8 cellular contexts compared by ENCODE assay signal in the genomic region with DNA sequence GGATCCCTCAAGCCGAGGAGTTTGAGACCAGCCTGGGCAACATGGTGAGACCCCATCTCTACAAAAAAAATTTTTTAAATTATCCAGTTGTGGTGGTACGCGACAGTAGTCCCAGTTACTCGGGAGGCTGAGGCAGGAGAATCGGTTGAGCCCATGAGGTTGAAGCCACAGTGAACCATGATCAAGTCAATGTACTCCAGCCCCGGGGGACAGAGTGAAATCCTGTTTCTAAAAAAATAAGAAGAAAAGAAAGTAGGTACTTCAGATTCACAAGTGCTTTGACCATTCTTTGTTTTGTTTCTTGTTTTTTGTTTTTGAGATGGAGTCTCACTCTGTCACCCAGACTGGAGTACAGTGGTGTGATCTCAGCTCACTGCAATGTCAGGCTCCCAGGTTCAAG. TPM values are rescaled to one million over a fixed set of nuclear protein-coding genes. Genes with fewer than 3 reads are reported as not detected.
DNase-seq lines count a peak whose midpoint lies in the region; ATAC-seq, FAIRE-seq and TF ChIP-seq lines count a peak whose summit lies in the region.
"Not testable (repeated sequence)": the region's sequence is repeated elsewhere in the genome, so short reads cannot be mapped to it uniquely, and the experiment has no call there.

No MANE protein-coding gene starts in this region.

- intact Hi-C loops in Calu3 (cut with micrococcal nuclease; ENCODE audit: unreplicated experiment); kidney (cut with DNase I): not testable (repeated sequence)

- H2AK5ac ChIP-seq in neuronal stem cell (ENCODE audit: low read depth, low read length), result not testable (repeated sequence)

- CTCF ChIA-PET in Calu3 (lab: Charles Lee), result not testable (repeated sequence)

- H3K36me3 ChIP-seq in endodermal cell (ENCODE audit: control insufficient read depth, insufficient read depth, low read length); kidney (ENCODE audit: control insufficient read depth in 1 of 2, insufficient read depth in 2 of 2, low read length in 2 of 2); thymus (ENCODE audit: control insufficient read depth, insufficient read depth): not testable (repeated sequence)
- peaks cover 5 to 22% of the 10 kb centered on the region in 2 donors for H3K36me3 ChIP-seq in neuronal stem cell (replicated peaks in 1 of 2; ENCODE audit: control insufficient read depth in 2 of 2, insufficient read depth in 2 of 2, low read length in 2 of 2)

- DNase-seq in Calu3; activated naive CD8-positive, alpha-beta T cell treated with anti-CD3 and anti-CD28 coated beads, Interleukin-2, amount 50 U/mL, for 24 hours; endodermal cell; kidney; neuronal stem cell (ENCODE audit: low spot score): not testable (repeated sequence)

- H4K91ac ChIP-seq in neuronal stem cell (ENCODE audit: low read depth, low read length, poor library complexity), result not testable (repeated sequence)

- not testable (repeated sequence) for H2AFZ ChIP-seq in neuronal stem cell (ENCODE audit: low read length)

- H3K4me1 Mint-ChIP-seq in Calu3 (ENCODE audit: low read depth, unreplicated experiment); endodermal cell: not testable (repeated sequence)
- H3K4me1 Mint-ChIP-seq in IgD-negative memory B cell, result peaks cover 17 to 22% (median 19%) of the 10 kb centered on the region in 3 donors
- peaks cover 24% of the 10 kb centered on the region for H3K4me1 Mint-ChIP-seq in T-helper 1 cell treated with Interleukin-12 subunit alpha and Interleukin-12 subunit beta and Interleukin-4 antibody, amounts not matched to agents 30 μg/mL and 1 μg/mL, for 36 hours (ENCODE audit: low read depth)
- H3K4me1 Mint-ChIP-seq in activated naive CD8-positive, alpha-beta T cell treated with anti-CD3 and anti-CD28 coated beads, Interleukin-2, amount 50 U/mL, for 24 hours, result peaks cover 27% of the 10 kb centered on the region

- H3K9me3 Mint-ChIP-seq in Calu3 (ENCODE audit: low read depth, unreplicated experiment); IgD-negative memory B cell; T-helper 1 cell treated with Interleukin-12 subunit alpha and Interleukin-12 subunit beta and Interleukin-4 antibody, amounts not matched to agents 30 μg/mL and 1 μg/mL, for 36 hours; activated naive CD8-positive, alpha-beta T cell treated with anti-CD3 and anti-CD28 coated beads, Interleukin-2, amount 50 U/mL, for 24 hours; endodermal cell: not testable (repeated sequence)

- not testable (repeated sequence) for H3K4ac ChIP-seq in neuronal stem cell (ENCODE audit: low read length)

- not testable (repeated sequence) for H3K23ac ChIP-seq in neuronal stem cell (ENCODE audit: low read depth, low read length, poor library complexity)

- H2BK5ac ChIP-seq in neuronal stem cell (ENCODE audit: low read length), result not testable (repeated sequence)

- not testable (repeated sequence) for H3K27ac Mint-ChIP-seq in Calu3 (ENCODE audit: unreplicated experiment); T-helper 1 cell treated with Interleukin-12 subunit alpha and Interleukin-12 subunit beta and Interleukin-4 antibody, amounts not matched to agents 30 μg/mL and 1 μg/mL, for 36 hours; endodermal cell
- peak overlapping the region in 1 of 3 donors; percentile 60 for H3K27ac Mint-ChIP-seq in IgD-negative memory B cell
- H3K27ac Mint-ChIP-seq in activated naive CD8-positive, alpha-beta T cell treated with anti-CD3 and anti-CD28 coated beads, Interleukin-2, amount 50 U/mL, for 24 hours, result peak overlapping the region; percentile 42

- not testable (repeated sequence) for H3K9ac ChIP-seq in endodermal cell (ENCODE audit: extremely low read depth, low read length, poor library complexity, severe bottlenecking); neuronal stem cell (ENCODE audit: low read depth, low read length, poor library complexity)
- peak overlapping the region; percentile 37 to 99 for H3K9ac ChIP-seq in kidney (ENCODE audit: low read length in 2 of 2)

- H3K4me2 ChIP-seq in neuronal stem cell (ENCODE audit: insufficient read depth, low read length, poor library complexity, severe bottlenecking), result peak overlapping the region; percentile 70

- H3K27me3 ChIP-seq in endodermal cell (ENCODE audit: control insufficient read depth, insufficient read depth, low read length, poor library complexity, severe bottlenecking); neuronal stem cell (ENCODE audit: control insufficient read depth in 3 of 3, insufficient read depth in 3 of 3, low read depth in 1 of 3, low read length in 3 of 3); thymus (ENCODE audit: control insufficient read depth, insufficient read depth): not testable (repeated sequence)

- H2BK120ac ChIP-seq in neuronal stem cell (ENCODE audit: low read depth, low read length), result not testable (repeated sequence)

- H3K4me3 ChIP-seq in endodermal cell (ENCODE audit: low read length) (peak overlapping the region; percentile 98), kidney (ENCODE audit: low read length in 2 of 2) (peak overlapping the region; percentile 94 to 98), neuronal stem cell (ENCODE audit: low read length in 2 of 2) (peak overlapping the region in 1 of 2 donors; percentile 95), thymus (ENCODE audit: low read length) (peak overlapping the region; percentile 67)

- not testable (repeated sequence) for H3K4me1 ChIP-seq in endodermal cell (ENCODE audit: control insufficient read depth, insufficient read depth, low read length); kidney (ENCODE audit: control insufficient read depth in 1 of 2, insufficient read depth in 1 of 2, low read depth in 1 of 2, low read length in 2 of 2); neuronal stem cell (ENCODE audit: control insufficient read depth in 2 of 2, insufficient read depth in 1 of 2, low read depth in 1 of 2, low read length in 2 of 2); thymus (ENCODE audit: control insufficient read depth, insufficient read depth, low read length)

- not testable (repeated sequence) for H4K8ac ChIP-seq in neuronal stem cell (ENCODE audit: low read depth, low read length)

- H3K14ac ChIP-seq in neuronal stem cell (ENCODE audit: low read length), result not testable (repeated sequence)

- not testable (repeated sequence) for BruUV-seq in Calu3 (replicated peaks; lab: Mats Ljungman, UMichigan)

- H3K4me3 Mint-ChIP-seq in Calu3 (ENCODE audit: low read depth, unreplicated experiment) (peak overlapping the region; percentile 95), IgD-negative memory B cell (peak overlapping the region; percentile 87 to 97 (median 94)), endodermal cell (peak overlapping the region; percentile 97)
- peak overlapping the region; percentile 96 for H3K4me3 Mint-ChIP-seq in T-helper 1 cell treated with Interleukin-12 subunit alpha and Interleukin-12 subunit beta and Interleukin-4 antibody, amounts not matched to agents 30 μg/mL and 1 μg/mL, for 36 hours
- peak overlapping the region; percentile 96 for H3K4me3 Mint-ChIP-seq in activated naive CD8-positive, alpha-beta T cell treated with anti-CD3 and anti-CD28 coated beads, Interleukin-2, amount 50 U/mL, for 24 hours

- not testable (repeated sequence) for H3K27ac ChIP-seq in endodermal cell (ENCODE audit: low read depth, low read length); neuronal stem cell (replicated peaks; ENCODE audit: low read length); thymus (ENCODE audit: low read depth)
- H3K27ac ChIP-seq in kidney (ENCODE audit: low read depth in 2 of 2, low read length in 2 of 2), result peak overlapping the region in 1 of 2 donors; percentile 96

- not testable (repeated sequence) for TF ChIP-seq CTCF in Calu3 (IDR thresholded peaks at IDR 0.05; ENCODE audit: unreplicated experiment); endodermal cell (conservative IDR thresholded peaks at IDR 0.05); kidney (IDR thresholded peaks at IDR 0.05; ENCODE audit: borderline replicate concordance, extremely low read depth, insufficient read depth)

- not testable (repeated sequence) for H3K18ac ChIP-seq in neuronal stem cell (ENCODE audit: low read length)

- H2BK15ac ChIP-seq in neuronal stem cell (ENCODE audit: low read length), result not testable (repeated sequence)

- H3K27me3 Mint-ChIP-seq in Calu3 (ENCODE audit: unreplicated experiment); IgD-negative memory B cell; T-helper 1 cell treated with Interleukin-12 subunit alpha and Interleukin-12 subunit beta and Interleukin-4 antibody, amounts not matched to agents 30 μg/mL and 1 μg/mL, for 36 hours (ENCODE audit: low read depth); activated naive CD8-positive, alpha-beta T cell treated with anti-CD3 and anti-CD28 coated beads, Interleukin-2, amount 50 U/mL, for 24 hours; endodermal cell (ENCODE audit: insufficient read depth): not testable (repeated sequence)

- not testable (repeated sequence) for H3K9me3 ChIP-seq in endodermal cell (ENCODE audit: control insufficient read depth, low read length); kidney (ENCODE audit: control insufficient read depth in 1 of 2, low read length in 2 of 2); neuronal stem cell (replicated peaks in 1 of 2; ENCODE audit: control insufficient read depth in 2 of 2, insufficient read depth in 1 of 2, low read depth in 1 of 2, low read length in 2 of 2); thymus (ENCODE audit: control insufficient read depth)

- H2BK12ac ChIP-seq in neuronal stem cell (ENCODE audit: low read length), result not testable (repeated sequence)

- H3K79me1 ChIP-seq in neuronal stem cell (ENCODE audit: low read depth, low read length), result not testable (repeated sequence)

- WGBS in endodermal cell (ENCODE audit: insufficient coverage in 1 of 2, insufficient read length in 1 of 2), 2 experiments, result 96 to 100% methylated on average over 6 of the region's 6 CpGs
- no CpG with 5 or more reads among the region's 6 CpGs for WGBS in neuronal stem cell (ENCODE audit: extremely low coverage in 2 of 2, insufficient read length in 2 of 2, insufficient replicate concordance in 1 of 2), 2 donors
- 85% methylated on average over 6 of the region's 6 CpGs for WGBS in thymus

- not testable (repeated sequence) for FAIRE-seq in kidney (lab: Jason Lieb, UNC)

- peaks cover 31% of the 10 kb centered on the region for H3K36me3 Mint-ChIP-seq in Calu3 (ENCODE audit: insufficient read depth, unreplicated experiment)
- H3K36me3 Mint-ChIP-seq in IgD-negative memory B cell, result not testable (repeated sequence)
- H3K36me3 Mint-ChIP-seq in T-helper 1 cell treated with Interleukin-12 subunit alpha and Interleukin-12 subunit beta and Interleukin-4 antibody, amounts not matched to agents 30 μg/mL and 1 μg/mL, for 36 hours (ENCODE audit: low read depth), result peaks cover 13% of the 10 kb centered on the region
- H3K36me3 Mint-ChIP-seq in activated naive CD8-positive, alpha-beta T cell treated with anti-CD3 and anti-CD28 coated beads, Interleukin-2, amount 50 U/mL, for 24 hours (ENCODE audit: low read depth), result peaks cover 16% of the 10 kb centered on the region
- peaks cover 17% of the 10 kb centered on the region for H3K36me3 Mint-ChIP-seq in endodermal cell (ENCODE audit: low read depth)

- not testable (repeated sequence) for ATAC-seq in activated naive CD8-positive, alpha-beta T cell treated with anti-CD3 and anti-CD28 coated beads, Interleukin-2, amount 50 U/mL, for 24 hours

RNA-seq across cellular contexts. Expression of a gene that starts 1.3 kb away (rescaled TPM):
- 32.5 and 38.6 TPM in 2 replicates for total RNA-seq in Calu3 (2022)
- 46.6 TPM for polyA plus RNA-seq in IgD-negative memory B cell
- total RNA-seq in endodermal cell, result 10 to 100 TPM; 56.7 to 71.6 TPM
- polyA plus RNA-seq in endodermal cell (2013, experiment 1 of 2), result 51.0 TPM
- polyA plus RNA-seq in endodermal cell (2013, experiment 2 of 2), result 47.1 TPM
- total RNA-seq in kidney, result 21.1 TPM
- polyA plus RNA-seq in kidney (ENCODE audit: insufficient read depth, low read depth, low replicate concordance), result 16.2 TPM
- polyA plus RNA-seq in neuronal stem cell (2013, experiment 1 of 2), result 48.8 TPM
- 48.1 TPM for polyA plus RNA-seq in neuronal stem cell (2013, experiment 2 of 2)
- polyA plus RNA-seq in thymus, result 20.1 TPM

RNA-seq across cellular contexts. Expression of a gene that starts 33.7 kb away (rescaled TPM):
- 22.4 and 22.9 TPM in 2 replicates for total RNA-seq in Calu3 (2022)
- 7.1 TPM for polyA plus RNA-seq in IgD-negative memory B cell
- 10 to 100 TPM; 44.3 to 57.2 TPM for total RNA-seq in endodermal cell
- 32.1 TPM for polyA plus RNA-seq in endodermal cell (2013, experiment 1 of 2)
- polyA plus RNA-seq in endodermal cell (2013, experiment 2 of 2), result 33.9 TPM
- 19.1 TPM for total RNA-seq in kidney
- polyA plus RNA-seq in kidney (ENCODE audit: insufficient read depth, low read depth, low replicate concordance), result 5.8 TPM
- polyA plus RNA-seq in neuronal stem cell (2013, experiment 1 of 2), result 20.1 TPM
- 18.7 TPM for polyA plus RNA-seq in neuronal stem cell (2013, experiment 2 of 2)
- polyA plus RNA-seq in thymus, result 5.2 TPM

RNA-seq across cellular contexts. Expression of a gene that starts 45.7 kb away (rescaled TPM):
- total RNA-seq in Calu3 (2022) (0.90 and 0.95 TPM in 2 replicates), endodermal cell (1 to 10 TPM in 1 of 2 donors, under 1 TPM in 1; 0.55 to 1.0 TPM), kidney (17.6 TPM)
- polyA plus RNA-seq in IgD-negative memory B cell (383 TPM), kidney (ENCODE audit: insufficient read depth, low read depth, low replicate concordance) (3.7 TPM), thymus (23.8 TPM)
- 0.14 TPM for polyA plus RNA-seq in endodermal cell (2013, experiment 1 of 2)
- not detected for polyA plus RNA-seq in endodermal cell (2013, experiment 2 of 2)
- polyA plus RNA-seq in neuronal stem cell (2013, experiment 1 of 2), result 0.03 TPM
- polyA plus RNA-seq in neuronal stem cell (2013, experiment 2 of 2), result 0.10 TPM
